Comparison of ENCODE assay signal across 12 cellular contexts in the genomic region with DNA sequence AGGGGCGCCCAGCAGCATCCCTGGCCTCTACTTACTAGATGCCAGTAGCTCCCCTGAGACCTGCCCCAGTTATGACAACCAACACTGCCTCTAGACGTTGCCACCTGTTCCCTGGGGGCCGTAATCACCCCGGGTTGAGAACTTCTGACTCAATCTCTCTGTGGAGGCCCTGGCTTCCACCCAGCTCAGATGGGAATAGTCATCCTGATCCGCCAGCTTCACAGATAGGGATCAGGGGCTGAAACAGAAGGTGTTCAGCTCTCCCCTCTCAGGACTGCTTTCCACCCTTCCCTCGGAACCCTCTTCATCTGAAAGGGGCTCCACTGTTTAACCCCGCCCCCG. TPM values are rescaled to one million over a fixed set of nuclear protein-coding genes. Genes with fewer than 3 reads are reported as not detected.
DNase-seq lines count a peak whose midpoint lies in the region; ATAC-seq and TF ChIP-seq lines count a peak whose summit lies in the region.
"Had no signal": no experiment of that assay in that cellular context is flagged by ENCODE, and none has a peak within 500 bp of the region (broad histone marks: within the 10 kb centered on the region; RNA-seq: fewer than 3 reads in every experiment).

No MANE protein-coding gene starts in this region.

- H4K91ac ChIP-seq in neuronal stem cell (ENCODE audit: low read depth, low read length, poor library complexity): no peak overlapping the region

- H3K27ac ChIP-seq in SK-N-SH (ENCODE audit: low read depth in 2 of 2, low read length in 1 of 2): no peak overlapping the region
- no peak overlapping the region for H3K27ac ChIP-seq in neuronal stem cell (replicated peaks; ENCODE audit: low read length)
- H3K27ac ChIP-seq in heart right ventricle: no peak overlapping the region
- H3K27ac ChIP-seq: tibial nerve had no signal

- ATAC-seq in SK-N-SH treated with all-trans-retinoic acid at 6 μM for 48 hours (peak; percentile 19; the same call in 2 of the 3 replicates), heart right ventricle (no peak)
- ATAC-seq: right cardiac atrium had no signal

- H3K9me2 ChIP-seq in SK-N-SH: no peaks in the 10 kb centered on the region

- H2BK5ac ChIP-seq in neuronal stem cell (ENCODE audit: low read length): no peak overlapping the region

- intact Hi-C loops in heart right ventricle (cut with DNase I): loop anchor here in 1 of 10 donors (10.0 kb wide), 1 partner anchor 283 kb away; no protein-coding TSS in a partner anchor

- no peaks in the 10 kb centered on the region for H3K9me3 ChIP-seq in SK-N-SH
- H3K9me3 ChIP-seq in neuronal stem cell (replicated peaks in 1 of 2; ENCODE audit: control insufficient read depth in 2 of 2, insufficient read depth in 1 of 2, low read depth in 1 of 2, low read length in 2 of 2): peaks cover 0 to 1% of the 10 kb centered on the region in 2 donors
- H3K9me3 ChIP-seq in heart right ventricle: no peaks in the 10 kb centered on the region
- H3K9me3 ChIP-seq: tibial nerve had no signal

- H2BK15ac ChIP-seq in neuronal stem cell (ENCODE audit: low read length): no peak overlapping the region

- TF ChIP-seq CTCF in SK-N-SH (IDR thresholded peaks at IDR 0.05) (no peak), heart right ventricle (IDR thresholded peaks at IDR 0.05) (no peak)

- H3K23ac ChIP-seq in neuronal stem cell (ENCODE audit: low read depth, low read length, poor library complexity): no peak overlapping the region

- H3K27me3 ChIP-seq in SK-N-SH (ENCODE audit: insufficient read depth) (no peaks in the 10 kb centered on the region), neuronal stem cell (ENCODE audit: control insufficient read depth in 3 of 3, insufficient read depth in 3 of 3, low read depth in 1 of 3, low read length in 3 of 3) (no peaks in the 10 kb centered on the region), heart right ventricle (peaks cover 0 to 5% (median 0%) of the 10 kb centered on the region in 7 donors)

- H3K9ac ChIP-seq in SK-N-SH (no peak overlapping the region), neuronal stem cell (ENCODE audit: low read depth, low read length, poor library complexity) (no peak overlapping the region)

- no peaks in the 10 kb centered on the region for H4K20me1 ChIP-seq in SK-N-SH (ENCODE audit: insufficient read depth)

- no peak for TF ChIP-seq EP300 in SK-N-SH (IDR thresholded peaks at IDR 0.05; ENCODE audit: borderline replicate concordance in 1 of 2, low read depth in 1 of 2, low read length in 1 of 2)

- H3K4me2 ChIP-seq in SK-N-SH (no peak overlapping the region), neuronal stem cell (ENCODE audit: insufficient read depth, low read length, poor library complexity, severe bottlenecking) (no peak overlapping the region)

- H3K18ac ChIP-seq in neuronal stem cell (ENCODE audit: low read length): no peak overlapping the region

- H3K4ac ChIP-seq in neuronal stem cell (ENCODE audit: low read length): no peak overlapping the region

- no peak for TF ChIP-seq RAD21 in SK-N-SH (IDR thresholded peaks at IDR 0.05; ENCODE audit: low read length)

- CTCF ChIA-PET in SK-N-SH (lab: Yijun Ruan, JAX): interaction anchor here (0.9 to 4.7 kb wide), 7 partner anchors 10 to 72 kb away, joined by 3 to 26 read pairs (median 9); no protein-coding TSS in a partner anchor

- H3K4me3 ChIP-seq in SK-N-SH (ENCODE audit: low read depth in 2 of 2, low read length in 1 of 2) (no peak overlapping the region), neuronal stem cell (ENCODE audit: low read length in 2 of 2) (no peak overlapping the region), heart right ventricle (no peak overlapping the region)
- H3K4me3 ChIP-seq: tibial nerve had no signal

- no peak overlapping the region for H4K8ac ChIP-seq in neuronal stem cell (ENCODE audit: low read depth, low read length)

- H2BK12ac ChIP-seq in neuronal stem cell (ENCODE audit: low read length): no peak overlapping the region

- POLR2A ChIA-PET in SK-N-SH (lab: Yijun Ruan, JAX): no interaction called here

- H3F3A ChIP-seq in SK-N-SH (replicated peaks; ENCODE audit: insufficient read depth): no peaks in the 10 kb centered on the region

- H2AFZ ChIP-seq in SK-N-SH (ENCODE audit: low read depth) (no peak overlapping the region), neuronal stem cell (ENCODE audit: low read length) (no peak overlapping the region)

- no peak overlapping the region for H2BK120ac ChIP-seq in neuronal stem cell (ENCODE audit: low read depth, low read length)

- H2AK5ac ChIP-seq in neuronal stem cell (ENCODE audit: low read depth, low read length): peak overlapping the region; percentile 60

- H3K14ac ChIP-seq in neuronal stem cell (ENCODE audit: low read length): no peak overlapping the region

- H3K4me1 ChIP-seq in SK-N-SH (ENCODE audit: control insufficient read depth in 1 of 2, insufficient read depth in 2 of 2, low read depth in 1 of 2, low read length in 1 of 2): peaks cover 0 to 3% of the 10 kb centered on the region in 2 experiments; a peak in 1 of 4 replicates
- H3K4me1 ChIP-seq in neuronal stem cell (ENCODE audit: control insufficient read depth in 2 of 2, insufficient read depth in 1 of 2, low read depth in 1 of 2, low read length in 2 of 2): peaks cover 12 to 15% of the 10 kb centered on the region in 2 donors
- no peaks in the 10 kb centered on the region for H3K4me1 ChIP-seq in heart right ventricle
- H3K4me1 ChIP-seq: tibial nerve had no signal

- no peaks in the 10 kb centered on the region for H3K36me3 ChIP-seq in SK-N-SH (replicated peaks in 1 of 2; ENCODE audit: control insufficient read depth in 1 of 2, insufficient read depth in 2 of 2, low read length in 1 of 2)
- no peaks in the 10 kb centered on the region for H3K36me3 ChIP-seq in neuronal stem cell (replicated peaks in 1 of 2; ENCODE audit: control insufficient read depth in 2 of 2, insufficient read depth in 2 of 2, low read length in 2 of 2)
- H3K36me3 ChIP-seq in heart right ventricle: no peaks in the 10 kb centered on the region
- H3K36me3 ChIP-seq: tibial nerve had no signal

- WGBS in SK-N-SH (ENCODE audit: low lambda C conversion rate): 34% methylated on average over 7 of the region's 8 CpGs
- WGBS in neuronal stem cell (ENCODE audit: extremely low coverage in 2 of 2, insufficient read length in 2 of 2, insufficient replicate concordance in 1 of 2), 2 donors: no CpG with 5 or more reads among the region's 8 CpGs
- WGBS in heart right ventricle, 2 donors: 70 to 75% methylated on average over 8 of the region's 8 CpGs

- DNase-seq in SK-N-SH: no peak
- DNase-seq in NCI-H1436 treated with DMSO at 0.1 percent for 48 hours (lab: John Stamatoyannopoulos, UW): peak; percentile 76
- peak; percentile 58 for DNase-seq in amniotic epithelial cell (ENCODE audit: low read depth)
- no peak for DNase-seq in neuronal stem cell (ENCODE audit: low spot score)
- no peak for DNase-seq in heart right ventricle
- no peak for DNase-seq in amygdala (lab: John Stamatoyannopoulos, UW)
- no peak for DNase-seq in germinal center (ENCODE audit: low spot score)
- DNase-seq: GF-D8, right cardiac atrium had no signal

- no peaks in the 10 kb centered on the region for H3K79me1 ChIP-seq in neuronal stem cell (ENCODE audit: low read depth, low read length)

- no peaks in the 10 kb centered on the region for H3K79me2 ChIP-seq in SK-N-SH (ENCODE audit: insufficient read depth)

TF ChIP-seq in SK-N-SH treated with all-trans-retinoic acid at 6 μM for 48 hours, 23 proteins besides CTCF, POLR2A, EP300 and RAD21 (continues in another document):
- no peak for TF ChIP-seq ZFP3 (CRISPR knock-in tag; IDR thresholded peaks at IDR 0.05)
- TF ChIP-seq OSR1 (CRISPR knock-in tag; IDR thresholded peaks at IDR 0.05): no peak
- no peak for TF ChIP-seq ZNF8 (CRISPR knock-in tag; IDR thresholded peaks at IDR 0.05)
- no peak for TF ChIP-seq CSDC2 (CRISPR knock-in tag; IDR thresholded peaks at IDR 0.05)
- TF ChIP-seq ISL1 (CRISPR knock-in tag; IDR thresholded peaks at IDR 0.05): no peak
- no peak for TF ChIP-seq SNAI2 (CRISPR knock-in tag; IDR thresholded peaks at IDR 0.05)
- no peak for TF ChIP-seq ZC3H10 (CRISPR knock-in tag; IDR thresholded peaks at IDR 0.05)

TF ChIP-seq in SK-N-SH, 30 proteins besides CTCF, POLR2A, EP300 and RAD21 (continues in another document):
- TF ChIP-seq NRF1 (IDR thresholded peaks at IDR 0.05; ENCODE audit: low read depth, low read length) (no peak), FOXM1 (IDR thresholded peaks at IDR 0.05; ENCODE audit: low read depth) (no peak), GABPA (IDR thresholded peaks at IDR 0.05; ENCODE audit: low read depth) (no peak), TAF1 (IDR thresholded peaks at IDR 0.05; ENCODE audit: borderline replicate concordance, low read depth, low read length) (no peak), ELF1 (IDR thresholded peaks at IDR 0.05) (no peak), EZH2phosphoT487 (IDR thresholded peaks at IDR 0.05; ENCODE audit: borderline replicate concordance, low read depth) (no peak), RFX5 (IDR thresholded peaks at IDR 0.05; ENCODE audit: low read length) (no peak)

RNA-seq across cellular contexts. Expression of a gene that starts 3.3 kb away (rescaled TPM):
- not detected in 2 replicates for polyA plus RNA-seq in SK-N-SH (2012; rRNA removed)
- 0.01 TPM in 1 of 2 replicates, not detected in the other for polyA plus RNA-seq in SK-N-SH (2012; cell fraction: cytosol; rRNA removed)
- polyA plus RNA-seq in SK-N-SH (2012; cell fraction: nucleus; rRNA removed): 0.04 TPM in 1 of 2 replicates, not detected in the other
- polyA plus RNA-seq in neuronal stem cell (2013, experiment 1 of 2): 0.17 TPM
- polyA plus RNA-seq in neuronal stem cell (2013, experiment 2 of 2): 0.14 TPM
- under 1 TPM in 6 of 10 donors, not detected in 4; 0.09 to 0.72 (median 0.24) TPM for total RNA-seq in heart right ventricle
- polyA plus RNA-seq in heart right ventricle: under 1 TPM; 0.32 to 0.37 TPM
- total RNA-seq: T-helper 2 cell treated with Interferon-gamma antibody and Interleukin-4, amounts not matched to agents 100 ng/mL and 5 ng/mL, for 36 hours had no signal

RNA-seq across cellular contexts. Expression of a gene that starts 34.6 kb away (rescaled TPM):
- polyA plus RNA-seq in SK-N-SH (2012; rRNA removed) (52.7 and 63.2 TPM in 2 replicates), heart right ventricle (10 to 100 TPM; 20.3 to 37.4 TPM)
- polyA plus RNA-seq in SK-N-SH (2012; cell fraction: cytosol; rRNA removed): 26.9 and 37.6 TPM in 2 replicates
- polyA plus RNA-seq in SK-N-SH (2012; cell fraction: nucleus; rRNA removed): 97.6 and 129 TPM in 2 replicates
- polyA plus RNA-seq in neuronal stem cell (2013, experiment 1 of 2): 28.8 TPM
- polyA plus RNA-seq in neuronal stem cell (2013, experiment 2 of 2): 27.4 TPM
- total RNA-seq in heart right ventricle: 10 to 100 TPM; 32.2 to 67.1 (median 37.6) TPM

RNA-seq across cellular contexts. Expression of a gene that starts 34.7 kb away (rescaled TPM):
- 92.4 and 97.0 TPM in 2 replicates for polyA plus RNA-seq in SK-N-SH (2012; rRNA removed)
- polyA plus RNA-seq in SK-N-SH (2012; cell fraction: cytosol; rRNA removed): 72.1 and 86.3 TPM in 2 replicates
- 39.4 and 45.0 TPM in 2 replicates for polyA plus RNA-seq in SK-N-SH (2012; cell fraction: nucleus; rRNA removed)
- polyA plus RNA-seq in neuronal stem cell (2013, experiment 1 of 2): 64.6 TPM
- polyA plus RNA-seq in neuronal stem cell (2013, experiment 2 of 2): 66.2 TPM
- total RNA-seq in heart right ventricle: 10 to 100 TPM; 35.1 to 51.5 (median 41.4) TPM
- 10 to 100 TPM; 29.9 to 89.7 TPM for polyA plus RNA-seq in heart right ventricle

RNA-seq across cellular contexts. Expression of a gene that starts 54.8 kb away (rescaled TPM):
- polyA plus RNA-seq in SK-N-SH (2012; rRNA removed) (0.13 TPM in 1 of 2 replicates, not detected in the other), heart right ventricle (under 1 TPM in 1 of 2 donors, not detected in 1; 0.91 TPM)
- not detected in 2 replicates for polyA plus RNA-seq in SK-N-SH (2012; cell fraction: cytosol; rRNA removed)
- polyA plus RNA-seq in SK-N-SH (2012; cell fraction: nucleus; rRNA removed): not detected in 2 replicates
- 2.1 TPM for polyA plus RNA-seq in neuronal stem cell (2013, experiment 1 of 2)
- 2.3 TPM for polyA plus RNA-seq in neuronal stem cell (2013, experiment 2 of 2)
- 1 to 10 TPM in 2 of 10 donors, under 1 TPM in 3, not detected in 5; 0.41 to 2.3 (median 0.86) TPM for total RNA-seq in heart right ventricle
- total RNA-seq: T-helper 2 cell treated with Interferon-gamma antibody and Interleukin-4, amounts not matched to agents 100 ng/mL and 5 ng/mL, for 36 hours; tibial nerve had no signal

Comparison
In these comparisons a context has a peak if more than half of its experiments do, and no peak if none do; other contexts are left out.
1. DNase-seq: peak in NCI-H1436 treated with DMSO at 0.1 percent for 48 hours (single experiment) and amniotic epithelial cell (single experiment); none in SK-N-SH (single experiment), neuronal stem cell (single experiment), heart right ventricle (0 of 2), amygdala (0 of 56) and germinal center (single experiment).